Comparison of ENCODE assay signal across 8 cellular contexts in genomic region chr12:123232472-123232806, GRCh38. TPM values are rescaled to one million over a fixed set of nuclear protein-coding genes. Genes with fewer than 3 reads are reported as not detected.
DNase-seq lines count a peak whose midpoint lies in the region; ATAC-seq and TF ChIP-seq lines count a peak whose summit lies in the region.

No MANE protein-coding gene starts in this region.

- whole genome bisulfite sequencing in right lobe of liver (ENCODE audit: insufficient coverage, low coverage, low lambda C conversion rate, missing lambda C conversion rate): 0% methylated on average over 15 of the region's 15 CpGs
- WGBS in upper lobe of left lung, 2 donors: 0% methylated on average over 15 of the region's 15 CpGs

- H3K27me3 Mint-ChIP-seq in brain: peaks cover 16% of the 10 kb centered on the region

- no peak for TF ChIP-seq EP300 in upper lobe of left lung (IDR thresholded peaks at IDR 0.05)

- H3K27ac ChIP-seq in right lobe of liver (peak overlapping the region; percentile 70 to 80 (median 76)), upper lobe of left lung (peak overlapping the region; percentile 73 to 97 (median 86))

- no peaks in the 10 kb centered on the region for H3K9me3 ChIP-seq in right lobe of liver
- H3K9me3 ChIP-seq in upper lobe of left lung: no peaks in the 10 kb centered on the region

- H3K4me1 Mint-ChIP-seq in brain: peaks cover 86% of the 10 kb centered on the region

- H3K27me3 ChIP-seq in right lobe of liver: no peaks in the 10 kb centered on the region
- H3K27me3 ChIP-seq in upper lobe of left lung: no peaks in the 10 kb centered on the region

- H3K27ac Mint-ChIP-seq in brain: peak overlapping the region; percentile 96 to 99 (median 98)

- no peak for DNase-seq in AG09309 (ENCODE audit: low read depth)
- DNase-seq in HPDE6-E6E7 (ENCODE audit: extremely low spot score): peak; percentile 50
- no peak for DNase-seq in right lobe of liver
- peak in 1 of 2 donors; percentile 42 for DNase-seq in upper lobe of left lung
- DNase-seq in iPS-NIHi11 (ENCODE audit: low spot score): no peak
- no peak for DNase-seq in NCI-H146 (lab: John Stamatoyannopoulos, UW)

- no peak for TF ChIP-seq POLR2A in right lobe of liver (IDR thresholded peaks at IDR 0.05)
- TF ChIP-seq POLR2A in upper lobe of left lung (IDR thresholded peaks at IDR 0.05): no peak

- peak; percentile 0 to 6 (median 2) for ATAC-seq in right lobe of liver
- peak in 1 of 2 donors; percentile 25 for ATAC-seq in upper lobe of left lung (ENCODE audit: low FRiP score in 2 of 2)
- ATAC-seq in GM18873 (IDR thresholded peaks at IDR 0.05; ENCODE audit: low FRiP score, unreplicated experiment): no peak

- peak overlapping the region; percentile 91 to 100 (median 98) for H3K4me3 Mint-ChIP-seq in brain

- intact Hi-C loops in right lobe of liver (cut with DNase I): loop anchor here in 1 of 2 donors (10.0 kb wide), 1 partner anchor 248 kb away; the partner anchor contains the start of gene ARL6IP4

- TF ChIP-seq CTCF in AG09309 (IDR thresholded peaks at IDR 0.05; ENCODE audit: control insufficient read depth, insufficient read depth, low read depth, low read length, missing control alignments) (no peak), brain (conservative IDR thresholded peaks at IDR 0.05) (no peak), right lobe of liver (IDR thresholded peaks at IDR 0.05) (no peak), upper lobe of left lung (IDR thresholded peaks at IDR 0.05) (no peak)

- H3K4me3 ChIP-seq in AG09309 (ENCODE audit: control insufficient read depth, low read depth, low read length): peak overlapping the region; percentile 71
- peak overlapping the region; percentile 63 to 92 (median 89) for H3K4me3 ChIP-seq in right lobe of liver
- peak overlapping the region; percentile 67 to 92 (median 82) for H3K4me3 ChIP-seq in upper lobe of left lung

- H3K4me1 ChIP-seq in right lobe of liver: peaks cover 0 to 36% (median 8%) of the 10 kb centered on the region in 4 donors
- peaks cover 21 to 59% (median 36%) of the 10 kb centered on the region in 4 donors for H3K4me1 ChIP-seq in upper lobe of left lung

- H3K36me3 Mint-ChIP-seq in brain: peaks cover 22% of the 10 kb centered on the region

- H3K36me3 ChIP-seq in right lobe of liver: peaks cover 0 to 5% (median 0%) of the 10 kb centered on the region in 4 donors
- H3K36me3 ChIP-seq in upper lobe of left lung: no peaks in the 10 kb centered on the region

- H3K9me3 Mint-ChIP-seq in brain: peaks cover 0 to 4% (median 0%) of the 10 kb centered on the region in 5 experiments

RNA-seq across cellular contexts. Expression of gene MPHOSPH9, which starts 0.5 kb away (rescaled TPM):
- polyA plus RNA-seq in brain (ENCODE audit: insufficient read depth, low read depth, low replicate concordance): 3.7 TPM
- total RNA-seq in right lobe of liver: 10 to 100 TPM; 14.5 to 25.7 (median 19.1) TPM
- 10 to 100 TPM; 12.6 to 82.8 (median 17.6) TPM for total RNA-seq in upper lobe of left lung

RNA-seq across cellular contexts. Expression of gene MTRFR, which starts 0.8 kb away (rescaled TPM):
- polyA plus RNA-seq in brain (ENCODE audit: insufficient read depth, low read depth, low replicate concordance): 23.5 TPM
- total RNA-seq in right lobe of liver (1 to 10 TPM; 6.5 to 8.6 (median 7.4) TPM), upper lobe of left lung (10 to 100 TPM in 4 of 6 donors, 1 to 10 TPM in 2; 9.4 to 27.4 (median 13.6) TPM)

RNA-seq across cellular contexts. Expression of gene CDK2AP1, which starts 39.2 kb away (rescaled TPM):
- polyA plus RNA-seq in brain (ENCODE audit: insufficient read depth, low read depth, low replicate concordance): 242 TPM
- total RNA-seq in right lobe of liver (10 to 100 TPM; 24.9 to 44.0 (median 33.0) TPM), upper lobe of left lung (100 to 1,000 TPM in 1 of 6 donors, 10 to 100 TPM in 5; 29.3 to 122 (median 75.4) TPM)
